In genomic region chr14:20623798-20624197, GRCh38 we compare ENCODE assay signal across 13 cellular contexts. TPM values are rescaled to one million over a fixed set of nuclear protein-coding genes. Genes with fewer than 3 reads are reported as not detected.
DNase-seq lines count a peak whose midpoint lies in the region; ATAC-seq and TF ChIP-seq lines count a peak whose summit lies in the region.
"Had no signal": no experiment of that assay in that cellular context is flagged by ENCODE, and none has a peak within 500 bp of the region (broad histone marks: within the 10 kb centered on the region; RNA-seq: fewer than 3 reads in every experiment).

No MANE protein-coding gene starts in this region.

- CTCF ChIA-PET in activated CD4-positive, alpha-beta memory T cell treated with anti-CD3 and anti-CD28 coated beads for 36 hours (lab: Charles Lee) = interaction anchor here (1.2 kb wide), 1 partner anchor 11 kb away, joined by 5 read pairs; no protein-coding TSS in a partner anchor

- H3K4me1 ChIP-seq in DOHH2 (ENCODE audit: control insufficient read depth, low read length) = peaks cover 55% of the 10 kb centered on the region

- no peak overlapping the region for H3K27ac Mint-ChIP-seq in activated CD4-positive, alpha-beta memory T cell treated with anti-CD3 and anti-CD28 coated beads for 36 hours
- peak overlapping the region in 3 of 6 donors; percentile 4 to 99 (median 80) for H3K27ac Mint-ChIP-seq in naive B cell

- peak; percentile 50 for DNase-seq in HT1080 (ENCODE audit: low read depth)
- DNase-seq in activated CD4-positive, alpha-beta memory T cell treated with anti-CD3 and anti-CD28 coated beads for 36 hours = peak; percentile 59
- no peak for DNase-seq in naive B cell
- no peak for DNase-seq in NCI-H748 treated with DMSO at 0.1 percent for 48 hours (lab: John Stamatoyannopoulos, UW)
- DNase-seq in nucleus accumbens (lab: John Stamatoyannopoulos, UW) = no peak
- DNase-seq in amygdala (lab: John Stamatoyannopoulos, UW) = no peak
- no peak for DNase-seq in inferior parietal cortex (ENCODE audit: extremely low spot score)
- DNase-seq: amniotic stem cell; DMS79; stimulated activated CD4-positive, alpha-beta T cell treated with anti-CD3 and anti-CD28 coated beads, Interleukin-12 subunit alpha, Interleukin-12 subunit beta, amount 100 ng/mL, for 4 hours; stimulated activated naive CD4-positive, alpha-beta T cell treated with Interleukin-2 at 50 U/mL for 16 hours had no signal

- H3K27me3 Mint-ChIP-seq in activated CD4-positive, alpha-beta memory T cell treated with anti-CD3 and anti-CD28 coated beads for 36 hours = peaks cover 45% of the 10 kb centered on the region
- H3K27me3 Mint-ChIP-seq in naive B cell = peaks cover 5 to 74% (median 56%) of the 10 kb centered on the region in 3 donors

- H3K79me2 ChIP-seq in DOHH2 (ENCODE audit: control insufficient read depth, low read length) = no peaks in the 10 kb centered on the region

- peaks cover 55% of the 10 kb centered on the region for H3K4me1 Mint-ChIP-seq in activated CD4-positive, alpha-beta memory T cell treated with anti-CD3 and anti-CD28 coated beads for 36 hours (ENCODE audit: low read depth)
- H3K4me1 Mint-ChIP-seq in naive B cell = peaks cover 49 to 63% (median 54%) of the 10 kb centered on the region in 3 donors

- H3K36me3 Mint-ChIP-seq in activated CD4-positive, alpha-beta memory T cell treated with anti-CD3 and anti-CD28 coated beads for 36 hours = peaks cover 4% of the 10 kb centered on the region
- no peaks in the 10 kb centered on the region for H3K36me3 Mint-ChIP-seq in naive B cell

- H3K27me3 ChIP-seq in DOHH2 (ENCODE audit: control insufficient read depth, low read length) = peaks cover 72% of the 10 kb centered on the region

- peak overlapping the region; percentile 69; the same call in 1 of the 2 replicates for H3K4me2 ChIP-seq in DOHH2 (ENCODE audit: low read length)

- H3K4me3 Mint-ChIP-seq in activated CD4-positive, alpha-beta memory T cell treated with anti-CD3 and anti-CD28 coated beads for 36 hours = no peak overlapping the region
- H3K4me3 Mint-ChIP-seq in naive B cell = peak overlapping the region; percentile 34 to 94 (median 83)

- peaks cover under 1% of the 10 kb centered on the region; the same call in 1 of the 2 replicates for H4K20me1 ChIP-seq in DOHH2 (ENCODE audit: control insufficient read depth, insufficient read depth, low read depth, low read length)

- H3K9me2 ChIP-seq in DOHH2 (replicated peaks; ENCODE audit: control insufficient read depth, low read length) = no peaks in the 10 kb centered on the region

- TF ChIP-seq CTCF in DOHH2 (IDR thresholded peaks at IDR 0.05; ENCODE audit: low read depth, low read length, poor library complexity, severe bottlenecking) = no peak

- H3K9me3 ChIP-seq in DOHH2 (ENCODE audit: control insufficient read depth, insufficient read depth, low read length) = no peaks in the 10 kb centered on the region

- no peaks in the 10 kb centered on the region for H3K9me3 Mint-ChIP-seq in activated CD4-positive, alpha-beta memory T cell treated with anti-CD3 and anti-CD28 coated beads for 36 hours
- H3K9me3 Mint-ChIP-seq in naive B cell = peaks cover 0 to 5% (median 0%) of the 10 kb centered on the region in 7 donors

- ATAC-seq in naive B cell (ENCODE audit: low read depth in 2 of 2) = no peak

- H3K36me3 ChIP-seq in DOHH2 (ENCODE audit: control insufficient read depth, low read length) = no peaks in the 10 kb centered on the region

- H3F3A ChIP-seq in DOHH2 (ENCODE audit: control insufficient read depth, insufficient read depth) = peaks cover 3% of the 10 kb centered on the region; the same call in 1 of the 2 replicates

- no peak overlapping the region; the same call in 1 of the 2 replicates for H3K4me3 ChIP-seq in DOHH2 (ENCODE audit: low read length)

- no peak overlapping the region for H3K27ac ChIP-seq in DOHH2 (ENCODE audit: low read depth, low read length)
- H3K27ac ChIP-seq: VCaP had no signal

- intact Hi-C loops in activated CD4-positive, alpha-beta memory T cell treated with anti-CD3 and anti-CD28 coated beads for 36 hours (cut with micrococcal nuclease) = loop anchor here (1.0 to 2.0 kb wide), 3 partner anchors 10 to 39 kb away; no protein-coding TSS in a partner anchor

- POLR2A ChIA-PET in activated CD4-positive, alpha-beta memory T cell treated with anti-CD3 and anti-CD28 coated beads for 36 hours (lab: Charles Lee) = interaction anchor here (0.8 kb wide), 1 partner anchor 10 kb away, joined by 4 read pairs; no protein-coding TSS in a partner anchor

RNA-seq across cellular contexts. Expression of gene OR6S1, which starts 17.7 kb away (rescaled TPM):
- total RNA-seq in HT1080 (2014; rRNA removed; shearing (Covaris generic)) = not detected in 2 replicates
- polyA plus RNA-seq in HT1080 (2015; cell fraction: cytosol; rRNA removed) = not detected in 2 replicates
- polyA plus RNA-seq in HT1080 (2015; cell fraction: nucleus; rRNA removed) = not detected in 2 replicates
- total RNA-seq in activated CD4-positive, alpha-beta memory T cell treated with anti-CD3 and anti-CD28 coated beads for 36 hours = not detected
- not detected for polyA plus RNA-seq in naive B cell (ENCODE audit: low read depth in 6 of 6)

RNA-seq across cellular contexts. Expression of gene RNASE12, which starts 32.6 kb away (rescaled TPM):
- total RNA-seq in HT1080 (2014; rRNA removed; shearing (Covaris generic)) = not detected in 2 replicates
- polyA plus RNA-seq in HT1080 (2015; cell fraction: cytosol; rRNA removed) = not detected in 2 replicates
- not detected in 2 replicates for polyA plus RNA-seq in HT1080 (2015; cell fraction: nucleus; rRNA removed)
- total RNA-seq in activated CD4-positive, alpha-beta memory T cell treated with anti-CD3 and anti-CD28 coated beads for 36 hours = not detected
- not detected for polyA plus RNA-seq in naive B cell (ENCODE audit: low read depth in 6 of 6)

RNA-seq across cellular contexts. Expression of gene RNASE11, which starts 36.0 kb away (rescaled TPM):
- total RNA-seq in HT1080 (2014; rRNA removed; shearing (Covaris generic)) = not detected in 2 replicates
- polyA plus RNA-seq in HT1080 (2015; cell fraction: cytosol; rRNA removed) = not detected in 2 replicates
- polyA plus RNA-seq in HT1080 (2015; cell fraction: nucleus; rRNA removed) = not detected in 2 replicates
- total RNA-seq in activated CD4-positive, alpha-beta memory T cell treated with anti-CD3 and anti-CD28 coated beads for 36 hours = not detected
- not detected for polyA plus RNA-seq in naive B cell (ENCODE audit: low read depth in 6 of 6)

Comparison
In these comparisons a context has a peak if more than half of its experiments do, and no peak if none do; other contexts are left out.
1. DNase-seq: peak in HT1080 (single experiment) and activated CD4-positive, alpha-beta memory T cell treated with anti-CD3 and anti-CD28 coated beads for 36 hours (single experiment); none in naive B cell (single experiment), NCI-H748 treated with DMSO at 0.1 percent for 48 hours (single experiment), nucleus accumbens (0 of 56), amygdala (0 of 56) and inferior parietal cortex (single experiment).